Comparison of ENCODE assay signal across 24 cellular contexts in genomic region chr16:24839347-24839972, GRCh38. TPM values are rescaled to one million over a fixed set of nuclear protein-coding genes. Genes with fewer than 3 reads are reported as not detected.
DNase-seq lines count a peak whose midpoint lies in the region; ATAC-seq, FAIRE-seq and TF ChIP-seq lines count a peak whose summit lies in the region.
"Had no signal": no experiment of that assay in that cellular context is flagged by ENCODE, and none has a peak within 500 bp of the region (broad histone marks: within the 10 kb centered on the region; RNA-seq: fewer than 3 reads in every experiment).

No MANE protein-coding gene starts in this region.

- peak overlapping the region; percentile 7; the same call in 1 of the 2 replicates for H2AK5ac ChIP-seq in IMR-90 (ENCODE audit: low read depth, low read length)

- peak overlapping the region; percentile 91 for H2BK5ac ChIP-seq in IMR-90 (ENCODE audit: low read depth, low read length, poor library complexity, severe bottlenecking)

- H3K9me3 ChIP-seq in IMR-90 (ENCODE audit: control insufficient read depth, insufficient read depth, low read length) (no peaks in the 10 kb centered on the region), HepG2 (ENCODE audit: low read length) (no peaks in the 10 kb centered on the region), tibial nerve (peaks cover 0 to 3% (median 0%) of the 10 kb centered on the region in 4 donors), ovary (no peaks in the 10 kb centered on the region)
- H3K9me3 ChIP-seq: adrenal gland, transverse colon had no signal

- H3K36me3 ChIP-seq in IMR-90 (ENCODE audit: control insufficient read depth, insufficient read depth, low read length) (no peaks in the 10 kb centered on the region), HepG2 (replicated peaks in 1 of 2; ENCODE audit: control insufficient read depth in 1 of 2, insufficient read depth in 2 of 2, low read length in 2 of 2) (no peaks in the 10 kb centered on the region), tibial nerve (peaks cover 0 to under 1% (median 0%) of the 10 kb centered on the region in 3 donors), ovary (no peaks in the 10 kb centered on the region)
- H3K36me3 ChIP-seq: adrenal gland, transverse colon, WERI-Rb-1 had no signal

- H3K14ac ChIP-seq in IMR-90 (replicated peaks; ENCODE audit: low read depth, low read length): 0 out of 2 replicates have a peak overlapping the region, but pooled peaks have one; percentile 56

- no peak overlapping the region for H3K23ac ChIP-seq in IMR-90 (ENCODE audit: low read depth, low read length)

- no peak overlapping the region for H4K5ac ChIP-seq in IMR-90 (ENCODE audit: low read depth, low read length)

- peak overlapping the region; percentile 29 for H2AK9ac ChIP-seq in IMR-90 (replicated peaks; ENCODE audit: low read depth, low read length, poor library complexity)

- H2AFZ ChIP-seq in IMR-90 (replicated peaks; ENCODE audit: low read length, poor library complexity) (peak overlapping the region; percentile 90), HepG2 (ENCODE audit: low read length) (no peak overlapping the region)

- H3K9me1 ChIP-seq in IMR-90 (ENCODE audit: insufficient read depth, low read length): peaks cover 16% of the 10 kb centered on the region

- H3K27me3 ChIP-seq in IMR-90 (ENCODE audit: control insufficient read depth, insufficient read depth, low read length): no peaks in the 10 kb centered on the region
- H3K27me3 ChIP-seq in HepG2 (ENCODE audit: control insufficient read depth in 1 of 2, insufficient read depth in 2 of 2, low read length in 2 of 2): no peaks in the 10 kb centered on the region
- H3K27me3 ChIP-seq in tibial nerve: no peaks in the 10 kb centered on the region
- no peaks in the 10 kb centered on the region for H3K27me3 ChIP-seq in ovary
- H3K27me3 ChIP-seq: adrenal gland, transverse colon had no signal

- no peaks in the 10 kb centered on the region for H3K79me2 ChIP-seq in HepG2 (ENCODE audit: insufficient read depth, low read length)

- WGBS in IMR-90 (ENCODE audit: extremely low coverage in 2 of 2, insufficient read length in 1 of 2), 2 experiments: 100% methylated on average over 1 of the region's 7 CpGs; no CpG with 5 or more reads in 1 of the 2 experiments
- WGBS in HepG2 (ENCODE audit: low lambda C conversion rate): 15% methylated on average over 7 of the region's 7 CpGs
- 82 to 88% methylated on average over 7 of the region's 7 CpGs for WGBS in tibial nerve, 2 donors
- 81 to 89% (median 85%) methylated on average over 7 of the region's 7 CpGs for WGBS in ovary, 3 donors

- 0 out of 2 replicates have a peak overlapping the region, but pooled peaks have one; percentile 6 for H3K18ac ChIP-seq in IMR-90 (ENCODE audit: low read depth, low read length)

- POLR2A ChIA-PET in IMR-90 (lab: Charles Lee; ENCODE audit: unreplicated experiment) (no interaction called here), HepG2 (lab: Yijun Ruan, JAX) (interaction anchor here (0.9 kb wide), 1 partner anchor 13 kb away, joined by 3 read pairs; no protein-coding TSS in a partner anchor)

- H2BK20ac ChIP-seq in IMR-90 (ENCODE audit: low read depth, low read length): peak overlapping the region; percentile 66; the same call in 1 of the 2 replicates

- no peak for TF ChIP-seq RAD21 in IMR-90 (IDR thresholded peaks at IDR 0.05; ENCODE audit: low read length)
- no peak for TF ChIP-seq RAD21 in HepG2 (CRISPR knock-in tag; IDR thresholded peaks at IDR 0.05)

- H3K9ac ChIP-seq in IMR-90 (ENCODE audit: low read depth, low read length) (no peak overlapping the region), HepG2 (ENCODE audit: insufficient read depth, low read depth, low read length) (peak overlapping the region; percentile 51; the same call in 1 of the 2 replicates)

- peak overlapping the region; percentile 46; the same call in 1 of the 3 replicates for H2BK15ac ChIP-seq in IMR-90 (ENCODE audit: low read depth, low read length)

- TF ChIP-seq CTCF in IMR-90 (conservative IDR thresholded peaks at IDR 0.05; ENCODE audit: low read depth, low read length) (no peak), chondrocyte (IDR thresholded peaks at IDR 0.05) (no peak), HepG2 (CRISPR knock-in tag; IDR thresholded peaks at IDR 0.05) (no peak), tibial nerve (IDR thresholded peaks at IDR 0.05) (no peak), ovary (IDR thresholded peaks at IDR 0.05) (no peak)

- no peaks in the 10 kb centered on the region for H3K79me1 ChIP-seq in IMR-90 (ENCODE audit: low read depth in 1 of 2, low read length in 2 of 2)

- peak overlapping the region; percentile 84 for H2BK120ac ChIP-seq in IMR-90 (ENCODE audit: low read depth, low read length)

- no peaks in the 10 kb centered on the region for H3K36me3 Mint-ChIP-seq in chondrocyte (ENCODE audit: low read depth)
- H3K36me3 Mint-ChIP-seq in activated T-cell treated with anti-CD3 and anti-CD28 coated beads, Interleukin-2, amount 50 U/mL, for 4 hours (ENCODE audit: insufficient read depth): peaks cover 6% of the 10 kb centered on the region

- H3K4me2 ChIP-seq in IMR-90 (ENCODE audit: low read depth, low read length) (peak overlapping the region; percentile 51; the same call in 1 of the 2 replicates), HepG2 (ENCODE audit: low read depth, low read length) (peak overlapping the region; percentile 83)

- H3K4me3 ChIP-seq in IMR-90 (ENCODE audit: insufficient read depth, low read depth, low read length) (no peak overlapping the region), HepG2 (replicated peaks in 1 of 3; ENCODE audit: insufficient read depth in 1 of 3, low read depth in 2 of 3, low read length in 3 of 3) (peak overlapping the region; percentile 1 to 48 (median 32); a peak in 4 of 6 replicates), tibial nerve (no peak overlapping the region), ovary (no peak overlapping the region)
- H3K4me3 ChIP-seq: adrenal gland, lung, transverse colon had no signal

- TF ChIP-seq POLR2A in IMR-90 (IDR thresholded peaks at IDR 0.05; ENCODE audit: low read depth, low read length): no peak
- TF ChIP-seq POLR2A in HepG2 (IDR thresholded peaks at IDR 0.05; ENCODE audit: insufficient read depth in 1 of 2, low read depth in 2 of 2, low read length in 2 of 2): no peak
- TF ChIP-seq POLR2A in tibial nerve (IDR thresholded peaks at IDR 0.05): no peak
- no peak for TF ChIP-seq POLR2A in ovary (IDR thresholded peaks at IDR 0.05)

- no peak overlapping the region for H3K4me3 Mint-ChIP-seq in chondrocyte (ENCODE audit: unreplicated experiment)
- no peak overlapping the region for H3K4me3 Mint-ChIP-seq in activated T-cell treated with anti-CD3 and anti-CD28 coated beads, Interleukin-2, amount 50 U/mL, for 4 hours
- H3K4me3 Mint-ChIP-seq: activated T-helper 17 cell treated with anti-CD3 and anti-CD28 coated beads, Interleukin-2, amount 50 U/mL, for 72 hours; naive thymus-derived CD8-positive, alpha-beta T cell had no signal

- DNase-seq in IMR-90: no peak
- no peak for DNase-seq in chondrocyte (ENCODE audit: low spot score)
- DNase-seq in HepG2 (ENCODE audit: low spot score): no peak
- no peak for DNase-seq in tibial nerve (ENCODE audit: low spot score in 2 of 2)
- DNase-seq in ovary: no peak
- no peak for DNase-seq in HUDEP-2 (lab: John Stamatoyannopoulos, UW; ENCODE audit: unreplicated experiment in 76 of 76)
- DNase-seq in activated T-cell treated with anti-CD3 and anti-CD28 coated beads, Interleukin-2, amount 50 U/mL, for 4 hours: no peak
- DNase-seq: activated CD8-positive, alpha-beta memory T cell treated with anti-CD3 and anti-CD28 coated beads for 24 hours; cerebellar nuclear complex; DND-41; naive thymus-derived CD8-positive, alpha-beta T cell; NCI-H2171 treated with DMSO at 0.1 percent for 48 hours; NCI-H774; WERI-Rb-1 had no signal

- no peaks in the 10 kb centered on the region for H3K9me3 Mint-ChIP-seq in chondrocyte (ENCODE audit: low read depth)
- no peaks in the 10 kb centered on the region for H3K9me3 Mint-ChIP-seq in activated T-cell treated with anti-CD3 and anti-CD28 coated beads, Interleukin-2, amount 50 U/mL, for 4 hours
- H3K9me3 Mint-ChIP-seq: activated T-helper 17 cell treated with anti-CD3 and anti-CD28 coated beads, Interleukin-2, amount 50 U/mL, for 72 hours; naive thymus-derived CD8-positive, alpha-beta T cell had no signal

- H4K20me1 ChIP-seq in IMR-90 (ENCODE audit: insufficient read depth, low read length) (no peaks in the 10 kb centered on the region), HepG2 (ENCODE audit: insufficient read depth, low read length) (no peaks in the 10 kb centered on the region)

- in situ Hi-C loops in IMR-90 (cut with MboI; ENCODE audit: low sequenced_read_pairs): no loop called here
- in situ Hi-C loops in HepG2 (cut with HindIII; ENCODE audit: extremely low pct_ligation_motif_present, low pct_unique_long_range_greater_than_20kb): no loop called here

- dilution Hi-C loops in IMR-90 (cut with HindIII; ENCODE audit: low sequenced_read_pairs, unreplicated experiment): no loop called here

- H3K4me1 Mint-ChIP-seq in chondrocyte (ENCODE audit: low read depth): peaks cover 8% of the 10 kb centered on the region
- no peaks in the 10 kb centered on the region for H3K4me1 Mint-ChIP-seq in activated T-cell treated with anti-CD3 and anti-CD28 coated beads, Interleukin-2, amount 50 U/mL, for 4 hours (ENCODE audit: low read depth)
- H3K4me1 Mint-ChIP-seq: naive thymus-derived CD8-positive, alpha-beta T cell had no signal

- ATAC-seq in IMR-90 (ENCODE audit: low read depth) (no peak), HepG2 (peak; percentile 17)
- ATAC-seq in activated T-cell treated with anti-CD3 and anti-CD28 coated beads, Interleukin-2, amount 50 U/mL, for 4 hours: no peak
- ATAC-seq: activated T-helper 17 cell treated with anti-CD3 and anti-CD28 coated beads, Interleukin-2, amount 50 U/mL, for 72 hours; naive thymus-derived CD8-positive, alpha-beta T cell had no signal

- BruUV-seq in IMR-90 (replicated peaks; lab: Mats Ljungman, UMichigan) (no TSS peak), HepG2 (replicated peaks; lab: Mats Ljungman, UMichigan) (no TSS peak)

- H4K91ac ChIP-seq in IMR-90 (ENCODE audit: insufficient read depth, low read depth, low read length): peak overlapping the region; percentile 86; the same call in 1 of the 2 replicates

- peak overlapping the region; percentile 20; the same call in 1 of the 2 replicates for H3K56ac ChIP-seq in IMR-90 (ENCODE audit: extremely low read depth, insufficient read depth, low read length)

- CTCF ChIA-PET in IMR-90 (lab: Yijun Ruan, JAX): interaction anchor here (0.7 kb wide), 1 partner anchor 200 kb away, joined by 5 read pairs; no protein-coding TSS in a partner anchor
- CTCF ChIA-PET in HepG2 (lab: Yijun Ruan, JAX; ENCODE audit: low intra/inter-chr PET ratio, low total read pairs): no interaction called here

- H3K27ac Mint-ChIP-seq in chondrocyte (ENCODE audit: unreplicated experiment): peak overlapping the region; percentile 96
- H3K27ac Mint-ChIP-seq: activated T-helper 17 cell treated with anti-CD3 and anti-CD28 coated beads, Interleukin-2, amount 50 U/mL, for 72 hours had no signal

- H3K4me1 ChIP-seq in IMR-90 (ENCODE audit: control insufficient read depth, insufficient read depth, low read length) (peaks cover 5% of the 10 kb centered on the region; the same call in 1 of the 2 replicates), HepG2 (ENCODE audit: insufficient read depth, low read length) (peaks cover 60% of the 10 kb centered on the region), tibial nerve (peaks cover 0 to 16% (median 0%) of the 10 kb centered on the region in 4 donors), ovary (ENCODE audit: insufficient read depth) (no peaks in the 10 kb centered on the region)

- peak overlapping the region in 1 of 2 experiments; percentile 90; a peak in 2 of 4 replicates for H4K8ac ChIP-seq in IMR-90 (ENCODE audit: low read depth in 2 of 2, low read length in 2 of 2)

- peak overlapping the region; percentile 93 for H3K4ac ChIP-seq in IMR-90 (ENCODE audit: low read depth, low read length)

- H3K27me3 Mint-ChIP-seq in chondrocyte (ENCODE audit: low read depth): no peaks in the 10 kb centered on the region
- H3K27me3 Mint-ChIP-seq in activated T-cell treated with anti-CD3 and anti-CD28 coated beads, Interleukin-2, amount 50 U/mL, for 4 hours (ENCODE audit: low read depth): no peaks in the 10 kb centered on the region
- H3K27me3 Mint-ChIP-seq: activated T-helper 17 cell treated with anti-CD3 and anti-CD28 coated beads, Interleukin-2, amount 50 U/mL, for 72 hours had no signal

- H3K27ac ChIP-seq in IMR-90 (ENCODE audit: insufficient read depth, low read length) (peak overlapping the region; percentile 69; the same call in 1 of the 2 replicates), HepG2 (ENCODE audit: extremely low read length, insufficient read depth, low read length) (peak overlapping the region; percentile 64), tibial nerve (peak overlapping the region in 3 of 4 donors; percentile 0 to 45 (median 34)), ovary (no peak overlapping the region)
- H3K27ac ChIP-seq: RWPE1, WERI-Rb-1 had no signal

- intact Hi-C loops in IMR-90 (cut with micrococcal nuclease) (loop anchor here (10.0 kb wide), 2 partner anchors 275 to 385 kb away; partner anchors contain the start of gene LCMT1), HepG2 (cut with micrococcal nuclease; ENCODE audit: unreplicated experiment) (loop anchor here (10.0 kb wide), 3 partner anchors 175 to 265 kb away; partner anchors contain the start of gene ARHGAP17), ovary (cut with DNase I) (no loop called here)

- no peak for TF ChIP-seq EP300 in HepG2 (IDR thresholded peaks at IDR 0.05; ENCODE audit: low read depth in 2 of 2, low read length in 2 of 2)
- 0 out of 2 replicates have a peak, but pooled peaks have one; percentile 1 for TF ChIP-seq EP300 in HepG2 (CRISPR knock-in tag; IDR thresholded peaks at IDR 0.05; ENCODE audit: borderline replicate concordance)
- no peak for TF ChIP-seq EP300 in tibial nerve (IDR thresholded peaks at IDR 0.05)
- TF ChIP-seq EP300 in ovary (IDR thresholded peaks at IDR 0.05): no peak

- no peak for FAIRE-seq in HepG2 (lab: Jason Lieb, UNC)
- FAIRE-seq: endometrium, GM18507 had no signal

RNA-seq across cellular contexts. Expression of gene SLC5A11, which starts 6.3 kb away (rescaled TPM):
- total RNA-seq in IMR-90 (2012; rRNA removed) (under 0.01 TPM in 1 of 2 replicates, not detected in the other), chondrocyte (not detected in 3 replicates), HepG2 (2016; rRNA removed; fragmentation: Illumina TruSeq; extraction: Trizol) (1.7 and 3.3 TPM in 2 replicates), tibial nerve (not detected), ovary (under 1 TPM in 3 of 7 donors, not detected in 4; 0.24 to 0.50 (median 0.32) TPM)
- polyA plus RNA-seq in IMR-90 (2012; rRNA removed) (not detected in 2 replicates), HepG2 (2011; rRNA removed) (1.2 and 1.7 TPM in 2 replicates), ovary (under 1 TPM in 1 of 2 donors, not detected in 1; 0.04 TPM)
- not detected in 2 replicates for polyA plus RNA-seq in IMR-90 (2012; cell fraction: cytosol; rRNA removed)
- polyA plus RNA-seq in IMR-90 (2012; cell fraction: nucleus; rRNA removed; ENCODE audit: low replicate concordance): not detected in 2 replicates
- 0.44 and 1.0 TPM in 2 replicates for total RNA-seq in HepG2 (2016; cell fraction: cytosol; rRNA removed; fragmentation: Illumina TruSeq; extraction: Trizol; ENCODE audit: low read depth)
- total RNA-seq in HepG2 (2016; cell fraction: insoluble cytoplasmic fraction; rRNA removed; fragmentation: Illumina TruSeq; extraction: Trizol): 1.3 and 3.5 TPM in 2 replicates
- 0.86 and 0.93 TPM in 2 replicates for total RNA-seq in HepG2 (2016; cell fraction: membrane; rRNA removed; fragmentation: Illumina TruSeq; extraction: Trizol)
- 4.1 and 5.6 TPM in 2 replicates for total RNA-seq in HepG2 (2016; cell fraction: nucleus; rRNA removed; fragmentation: Illumina TruSeq; extraction: Trizol)
- 0.36 and 0.38 TPM in 2 replicates for polyA plus RNA-seq in HepG2 (2011; cell fraction: cytosol; rRNA removed)
- polyA plus RNA-seq in HepG2 (2011; cell fraction: nucleus; rRNA removed): 4.5 and 4.8 TPM in 2 replicates
- polyA plus RNA-seq in HepG2 (2012): 0.80 and 1.3 TPM in 2 replicates
- 0.45 and 0.52 TPM in 2 replicates for polyA plus RNA-seq in HepG2 (2016; cell fraction: cytosol; fragmentation: Illumina TruSeq; extraction: Trizol; ENCODE audit: low read depth)
- polyA plus RNA-seq in HepG2 (2016; cell fraction: insoluble cytoplasmic fraction; fragmentation: Illumina TruSeq; extraction: Trizol; ENCODE audit: low read depth): 1.1 and 1.2 TPM in 2 replicates
- 1.1 and 1.3 TPM in 2 replicates for polyA plus RNA-seq in HepG2 (2016; cell fraction: membrane; fragmentation: Illumina TruSeq; extraction: Trizol; ENCODE audit: low read depth)
- 5.5 and 5.7 TPM in 2 replicates for polyA plus RNA-seq in HepG2 (2016; cell fraction: nucleus; fragmentation: Illumina TruSeq; extraction: Trizol; ENCODE audit: insufficient read depth, low read depth)
- polyA minus RNA-seq in HepG2 (2011; rRNA and poly(A)+ RNA removed; ENCODE audit: low replicate concordance): 0.77 and 1.0 TPM in 2 replicates
- polyA minus RNA-seq in HepG2 (2011; cell fraction: cytosol; rRNA and poly(A)+ RNA removed): 0.49 TPM in 1 of 2 replicates, not detected in the other
- 2.5 and 3.5 TPM in 2 replicates for polyA minus RNA-seq in HepG2 (2011; cell fraction: nucleus; rRNA and poly(A)+ RNA removed)
- total RNA-seq in activated T-cell treated with anti-CD3 and anti-CD28 coated beads, Interleukin-2, amount 50 U/mL, for 4 hours: 1 to 10 TPM in 1 of 3 donors, under 1 TPM in 2; 0.11 to 1.7 (median 0.40) TPM
- total RNA-seq: activated T-helper 17 cell treated with anti-CD3 and anti-CD28 coated beads, Interleukin-2, amount 50 U/mL, for 72 hours; posterior vena cava; T-helper 1 cell treated with Interleukin-12 subunit alpha and Interleukin-12 subunit beta and Interleukin-4 antibody, amounts not matched to agents 30 ng/mL and 1 ng/mL, for 36 hours had no signal
- polyA plus RNA-seq: BJ; naive thymus-derived CD8-positive, alpha-beta T cell had no signal

Comparison
In these comparisons a context has a peak if more than half of its experiments do, and no peak if none do; other contexts are left out.
1. H3K27ac ChIP-seq: peak in IMR-90 (single experiment), HepG2 (single experiment) and tibial nerve (3 of 4); none in ovary (0 of 2).
2. H3K4me3 ChIP-seq: peak in HepG2 (3 of 3); none in IMR-90 (single experiment), tibial nerve (0 of 4) and ovary (single experiment).
3. intact Hi-C loops: an anchor here in IMR-90 (10.0 kb wide) and HepG2 (10.0 kb wide); none called in ovary.